In the genomic region with DNA sequence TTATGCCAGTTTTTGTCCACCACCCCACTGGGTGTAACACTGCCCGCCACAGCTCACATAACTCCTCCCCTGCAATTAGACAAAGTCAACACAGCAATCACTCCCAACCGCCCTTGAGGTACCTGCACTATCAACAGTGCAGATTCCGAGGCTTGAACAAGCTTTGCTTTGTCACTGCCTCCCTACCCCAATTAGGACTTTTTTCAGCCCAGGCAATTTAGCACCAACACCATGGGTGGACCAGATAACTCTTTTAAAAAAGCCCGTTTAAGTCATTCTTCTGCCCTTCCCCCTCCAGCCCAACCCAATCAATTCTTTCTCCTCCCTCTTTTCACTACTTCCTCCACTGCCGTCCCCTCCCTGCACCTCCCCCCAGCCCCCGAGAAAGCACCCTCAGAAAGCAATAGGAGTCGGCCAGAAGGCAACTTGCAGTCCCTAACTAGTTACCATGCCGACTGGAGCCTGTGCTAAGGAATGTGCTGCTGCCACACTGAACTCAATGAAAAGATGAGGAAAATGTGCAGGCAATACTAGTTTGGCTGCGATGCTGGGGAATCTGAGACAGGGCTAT, we compare ENCODE assay signal across 12 cellular contexts. TPM values are rescaled to one million over a fixed set of nuclear protein-coding genes. Genes with fewer than 3 reads are reported as not detected.
DNase-seq lines count a peak whose midpoint lies in the region; ATAC-seq and TF ChIP-seq lines count a peak whose summit lies in the region.
"Had no signal": no experiment of that assay in that cellular context is flagged by ENCODE, and none has a peak within 500 bp of the region (broad histone marks: within the 10 kb centered on the region; RNA-seq: fewer than 3 reads in every experiment).

No MANE protein-coding gene starts in this region.

- no peak for TF ChIP-seq CTCF in WTC11 (IDR thresholded peaks at IDR 0.05)

- peaks cover 100% of the 10 kb centered on the region for H3K27me3 Mint-ChIP-seq in WTC11 (ENCODE audit: low read depth)
- peaks cover 22% of the 10 kb centered on the region for H3K27me3 Mint-ChIP-seq in activated CD8-positive, alpha-beta T cell treated with anti-CD3 and anti-CD28 coated beads, Interleukin-2, amount 10 ng/mL, durations not matched to agents 7 days and 5 days (ENCODE audit: low read depth)

- CTCF ChIA-PET in WTC11 (lab: Charles Lee), result interaction anchor here (1.2 kb wide), 1 partner anchor 38 kb away, joined by 5 read pairs; no protein-coding TSS in a partner anchor
- CTCF ChIA-PET in activated CD8-positive, alpha-beta T cell treated with anti-CD3 and anti-CD28 coated beads, Interleukin-2, amount 10 ng/mL, durations not matched to agents 7 days and 5 days (lab: Charles Lee), result no interaction called here

- H3K9me3 Mint-ChIP-seq in WTC11, result no peaks in the 10 kb centered on the region
- no peaks in the 10 kb centered on the region for H3K9me3 Mint-ChIP-seq in activated CD8-positive, alpha-beta T cell treated with anti-CD3 and anti-CD28 coated beads, Interleukin-2, amount 10 ng/mL, durations not matched to agents 7 days and 5 days (ENCODE audit: insufficient read depth)

- peak overlapping the region; percentile 68 for H3K4me3 Mint-ChIP-seq in WTC11
- H3K4me3 Mint-ChIP-seq in activated CD8-positive, alpha-beta T cell treated with anti-CD3 and anti-CD28 coated beads, Interleukin-2, amount 10 ng/mL, durations not matched to agents 7 days and 5 days, result no peak overlapping the region

- H3K4me1 Mint-ChIP-seq in WTC11, result peaks cover 53% of the 10 kb centered on the region
- no peaks in the 10 kb centered on the region for H3K4me1 Mint-ChIP-seq in activated CD8-positive, alpha-beta T cell treated with anti-CD3 and anti-CD28 coated beads, Interleukin-2, amount 10 ng/mL, durations not matched to agents 7 days and 5 days (ENCODE audit: low read depth)

- peak; percentile 92 for ATAC-seq in WTC11
- ATAC-seq in GM18858 (IDR thresholded peaks at IDR 0.05; ENCODE audit: unreplicated experiment), result no peak
- no peak for ATAC-seq in activated CD8-positive, alpha-beta T cell treated with anti-CD3 and anti-CD28 coated beads, Interleukin-2, amount 10 ng/mL, durations not matched to agents 7 days and 5 days
- no peak for ATAC-seq in GM18498 (IDR thresholded peaks at IDR 0.05; ENCODE audit: unreplicated experiment)

- POLR2A ChIA-PET in WTC11 (lab: Charles Lee), result interaction anchor here (0.8 kb wide), 1 partner anchor 50 kb away, joined by 3 read pairs; no protein-coding TSS in a partner anchor
- POLR2A ChIA-PET in activated CD8-positive, alpha-beta T cell treated with anti-CD3 and anti-CD28 coated beads, Interleukin-2, amount 10 ng/mL, durations not matched to agents 7 days and 5 days (lab: Charles Lee), result interaction anchor here (0.6 kb wide), 1 partner anchor 543 kb away, joined by 3 read pairs; no protein-coding TSS in a partner anchor

- peak overlapping the region; percentile 66 for H3K27ac Mint-ChIP-seq in WTC11
- H3K27ac Mint-ChIP-seq in activated CD8-positive, alpha-beta T cell treated with anti-CD3 and anti-CD28 coated beads, Interleukin-2, amount 10 ng/mL, durations not matched to agents 7 days and 5 days, result no peak overlapping the region

- DNase-seq in DMS153 treated with DMSO at 0.1 percent for 48 hours (lab: John Stamatoyannopoulos, UW; ENCODE audit: unreplicated experiment) (peak; percentile 27), NCI-H2029 treated with DMSO at 0.1 percent for 48 hours (lab: John Stamatoyannopoulos, UW) (peak; percentile 73), WTC11 (ENCODE audit: low spot score) (peak; percentile 73), medulla oblongata (ENCODE audit: extremely low spot score) (peak; percentile 49), DMS 273 treated with DMSO at 0.1 percent for 48 hours (lab: John Stamatoyannopoulos, UW) (no peak)
- no peak for DNase-seq in activated CD8-positive, alpha-beta T cell treated with anti-CD3 and anti-CD28 coated beads, Interleukin-2, amount 10 ng/mL, durations not matched to agents 7 days and 5 days
- DNase-seq: kidney, NCI-H1694 treated with DMSO at 0.1 percent for 48 hours, ovary, thyroid gland had no signal

- no peaks in the 10 kb centered on the region for H3K36me3 Mint-ChIP-seq in WTC11
- no peaks in the 10 kb centered on the region for H3K36me3 Mint-ChIP-seq in activated CD8-positive, alpha-beta T cell treated with anti-CD3 and anti-CD28 coated beads, Interleukin-2, amount 10 ng/mL, durations not matched to agents 7 days and 5 days (ENCODE audit: low read depth)

TF ChIP-seq in WTC11, 78 proteins besides CTCF, POLR2A, EP300 and RAD21 (continues in another document):
- TF ChIP-seq ZNF263 (CRISPR knock-in tag; IDR thresholded peaks at IDR 0.05; ENCODE audit: low read depth), result no peak
- TF ChIP-seq GABPB1 (CRISPR knock-in tag; IDR thresholded peaks at IDR 0.05), result no peak
- no peak for TF ChIP-seq ATF1 (CRISPR knock-in tag; IDR thresholded peaks at IDR 0.05)
- TF ChIP-seq, protein P1, sequence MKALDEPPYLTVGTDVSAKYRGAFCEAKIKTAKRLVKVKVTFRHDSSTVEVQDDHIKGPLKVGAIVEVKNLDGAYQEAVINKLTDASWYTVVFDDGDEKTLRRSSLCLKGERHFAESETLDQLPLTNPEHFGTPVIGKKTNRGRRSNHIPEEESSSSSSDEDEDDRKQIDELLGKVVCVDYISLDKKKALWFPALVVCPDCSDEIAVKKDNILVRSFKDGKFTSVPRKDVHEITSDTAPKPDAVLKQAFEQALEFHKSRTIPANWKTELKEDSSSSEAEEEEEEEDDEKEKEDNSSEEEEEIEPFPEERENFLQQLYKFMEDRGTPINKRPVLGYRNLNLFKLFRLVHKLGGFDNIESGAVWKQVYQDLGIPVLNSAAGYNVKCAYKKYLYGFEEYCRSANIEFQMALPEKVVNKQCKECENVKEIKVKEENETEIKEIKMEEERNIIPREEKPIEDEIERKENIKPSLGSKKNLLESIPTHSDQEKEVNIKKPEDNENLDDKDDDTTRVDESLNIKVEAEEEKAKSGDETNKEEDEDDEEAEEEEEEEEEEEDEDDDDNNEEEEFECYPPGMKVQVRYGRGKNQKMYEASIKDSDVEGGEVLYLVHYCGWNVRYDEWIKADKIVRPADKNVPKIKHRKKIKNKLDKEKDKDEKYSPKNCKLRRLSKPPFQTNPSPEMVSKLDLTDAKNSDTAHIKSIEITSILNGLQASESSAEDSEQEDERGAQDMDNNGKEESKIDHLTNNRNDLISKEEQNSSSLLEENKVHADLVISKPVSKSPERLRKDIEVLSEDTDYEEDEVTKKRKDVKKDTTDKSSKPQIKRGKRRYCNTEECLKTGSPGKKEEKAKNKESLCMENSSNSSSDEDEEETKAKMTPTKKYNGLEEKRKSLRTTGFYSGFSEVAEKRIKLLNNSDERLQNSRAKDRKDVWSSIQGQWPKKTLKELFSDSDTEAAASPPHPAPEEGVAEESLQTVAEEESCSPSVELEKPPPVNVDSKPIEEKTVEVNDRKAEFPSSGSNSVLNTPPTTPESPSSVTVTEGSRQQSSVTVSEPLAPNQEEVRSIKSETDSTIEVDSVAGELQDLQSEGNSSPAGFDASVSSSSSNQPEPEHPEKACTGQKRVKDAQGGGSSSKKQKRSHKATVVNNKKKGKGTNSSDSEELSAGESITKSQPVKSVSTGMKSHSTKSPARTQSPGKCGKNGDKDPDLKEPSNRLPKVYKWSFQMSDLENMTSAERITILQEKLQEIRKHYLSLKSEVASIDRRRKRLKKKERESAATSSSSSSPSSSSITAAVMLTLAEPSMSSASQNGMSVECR (CRISPR knock-in tag; IDR thresholded peaks at IDR 0.05; ENCODE audit: borderline replicate concordance), result no peak
- peak; percentile 43; the same call in 1 of the 2 replicates for TF ChIP-seq FOXK1 (CRISPR knock-in tag; IDR thresholded peaks at IDR 0.05)
- TF ChIP-seq E2F5 (CRISPR knock-in tag; IDR thresholded peaks at IDR 0.05), result no peak
- TF ChIP-seq ZNF281 (CRISPR knock-in tag; IDR thresholded peaks at IDR 0.05), result peak; percentile 64; the same call in 1 of the 2 replicates
- no peak for TF ChIP-seq FOXJ3 (CRISPR knock-in tag; IDR thresholded peaks at IDR 0.05; ENCODE audit: borderline replicate concordance)
- TF ChIP-seq TEAD4 (CRISPR knock-in tag; IDR thresholded peaks at IDR 0.05), result no peak
- no peak for TF ChIP-seq ESRRA (CRISPR knock-in tag; IDR thresholded peaks at IDR 0.05; ENCODE audit: borderline replicate concordance)
- TF ChIP-seq ZBTB21 (CRISPR knock-in tag; IDR thresholded peaks at IDR 0.05; ENCODE audit: borderline replicate concordance), result no peak

RNA-seq across cellular contexts. Expression of gene OTX2, which starts 45.7 kb away (rescaled TPM):
- total RNA-seq in WTC11 (2021), result 30.1 to 34.4 TPM (median 32.5 TPM) in 3 replicates
- total RNA-seq in activated CD8-positive, alpha-beta T cell treated with anti-CD3 and anti-CD28 coated beads, Interleukin-2, amount 10 ng/mL, durations not matched to agents 7 days and 5 days, result not detected
- total RNA-seq: kidney, ovary, thyroid gland had no signal

Comparison
In these comparisons a context has a peak if more than half of its experiments do, and no peak if none do; other contexts are left out.
1. DNase-seq: peak in DMS153 treated with DMSO at 0.1 percent for 48 hours (single experiment), NCI-H2029 treated with DMSO at 0.1 percent for 48 hours (single experiment), WTC11 (single experiment) and medulla oblongata (single experiment); none in activated CD8-positive, alpha-beta T cell treated with anti-CD3 and anti-CD28 coated beads, Interleukin-2, amount 10 ng/mL, durations not matched to agents 7 days and 5 days (single experiment) and DMS 273 treated with DMSO at 0.1 percent for 48 hours (single experiment).
2. RNA of gene OTX2, which starts 45.7 kb away (total RNA-seq): 30.1 to 34.4 TPM in WTC11; not detected in activated CD8-positive, alpha-beta T cell treated with anti-CD3 and anti-CD28 coated beads, Interleukin-2, amount 10 ng/mL, durations not matched to agents 7 days and 5 days; every median in the first group is over 10 times any median in the second.